Comparison of ENCODE assay signal across 20 cellular contexts in the genomic region with DNA sequence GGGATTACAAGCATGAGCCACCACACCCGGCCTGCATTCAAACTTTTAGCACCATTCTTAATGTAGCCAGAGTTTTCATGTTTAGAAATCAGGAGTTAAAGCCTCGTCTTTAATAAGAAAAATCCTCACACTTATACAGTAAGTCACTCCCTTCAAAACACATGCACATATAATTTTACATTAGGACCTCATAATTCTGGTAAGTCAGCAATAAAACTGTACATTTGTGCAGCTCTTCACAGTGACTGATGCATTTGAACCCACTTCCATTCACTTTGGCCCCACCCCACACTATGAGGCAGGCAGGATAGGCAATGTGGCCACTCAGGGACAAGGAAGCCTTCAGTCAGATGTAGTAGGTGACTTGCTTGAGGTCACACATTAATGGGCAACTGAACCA.
DNase-seq lines count a peak whose midpoint lies in the region; ATAC-seq, FAIRE-seq and TF ChIP-seq lines count a peak whose summit lies in the region.
"Had no signal": no experiment of that assay in that cellular context is flagged by ENCODE, and none has a peak within 500 bp of the region (broad histone marks: within the 10 kb centered on the region; RNA-seq: fewer than 3 reads in every experiment).

No MANE protein-coding gene starts in this region.

- H3K4ac ChIP-seq in H1 (replicated peaks; ENCODE audit: insufficient read length, low read depth, low read length): no peak overlapping the region

- no peak overlapping the region for H2AK5ac ChIP-seq in H1 (ENCODE audit: low read depth, low read length)

- ATAC-seq in A549 (no peak), WTC11 (no peak), pancreas (no peak), GM19397 (IDR thresholded peaks at IDR 0.05; ENCODE audit: unreplicated experiment) (no peak)

- FAIRE-seq in A549 (lab: Jason Lieb, UNC) (no peak), H1 (lab: Jason Lieb, UNC) (peak; percentile 45), pancreas (lab: Jason Lieb, UNC) (no peak)
- FAIRE-seq: G401.6, GM12892, H54 had no signal

- H2BK20ac ChIP-seq in H1 (ENCODE audit: low read length): no peak overlapping the region

- intact Hi-C loops in pancreas (cut with DNase I): no loop called here
- intact Hi-C loops in breast epithelium (cut with DNase I; ENCODE audit: low total_unique reads): no loop called here

- H3K18ac ChIP-seq in H1 (ENCODE audit: extremely low read depth, low read length): no peak overlapping the region; the same call in 1 of the 2 replicates

- H3K27ac ChIP-seq in A549: no peak overlapping the region
- no peak overlapping the region for H3K27ac ChIP-seq in H1 (ENCODE audit: low read depth, low read length)
- H3K27ac ChIP-seq in pancreas: no peak overlapping the region
- H3K27ac ChIP-seq in breast epithelium: no peak overlapping the region
- H3K27ac ChIP-seq: GM23248 had no signal

- no peaks in the 10 kb centered on the region for H3K9me3 Mint-ChIP-seq in WTC11
- no peaks in the 10 kb centered on the region for H3K9me3 Mint-ChIP-seq in neural crest cell
- H3K9me3 Mint-ChIP-seq: HFFc6 had no signal

- DNase-seq in A549 (ENCODE audit: low read depth in 1 of 2, low spot score in 1 of 2): no peak
- no peak for DNase-seq in WTC11 (ENCODE audit: low spot score)
- no peak for DNase-seq in H1 (ENCODE audit: low read depth in 1 of 2, low spot score in 2 of 2)
- DNase-seq in neural crest cell (ENCODE audit: low read depth, low spot score): no peak
- DNase-seq in pancreas: no peak
- DNase-seq in breast epithelium (ENCODE audit: low spot score in 2 of 2): no peak
- DNase-seq: 8988T; C1 segment of cervical spinal cord; Calu3; CD4-positive, alpha-beta memory T cell; COR-L47; DMS53; DND-41; GM23248; HFFc6 had no signal

- WGBS in A549 (ENCODE audit: missing lambda C conversion rate): 36% methylated on average over 2 of the region's 2 CpGs
- 88% methylated on average over 2 of the region's 2 CpGs; no CpG with 5 or more reads in 1 of the 2 experiments for WGBS in H1 (ENCODE audit: extremely low coverage in 1 of 2, insufficient coverage in 1 of 2, insufficient read length in 1 of 2, insufficient replicate concordance in 2 of 2, low coverage in 1 of 2, low lambda C conversion rate in 2 of 2, missing lambda C conversion rate in 1 of 2), 2 experiments
- 77 to 81% methylated on average over 2 of the region's 2 CpGs for WGBS in pancreas, 2 donors

- H3K4me2 ChIP-seq in A549: no peak overlapping the region
- no peak overlapping the region; a peak in 1 of 4 replicates for H3K4me2 ChIP-seq in H1 (ENCODE audit: insufficient read depth in 1 of 2, low read depth in 2 of 2, low read length in 2 of 2)

- no peak overlapping the region for H3K56ac ChIP-seq in H1 (replicated peaks; ENCODE audit: insufficient read length, low read depth, low read length)

- H3K9ac ChIP-seq in H1 (replicated peaks in 1 of 4; ENCODE audit: extremely low read depth in 1 of 4, low read depth in 3 of 4, low read length in 3 of 4): no peak overlapping the region
- H3K9ac ChIP-seq: GM23248 had no signal

- no peak overlapping the region for H2BK15ac ChIP-seq in H1 (ENCODE audit: low read length)

- H3K4me3 Mint-ChIP-seq in WTC11: 0 out of 2 replicates have a peak overlapping the region, but pooled peaks have one; percentile 80
- H3K4me3 Mint-ChIP-seq in neural crest cell: peak overlapping the region; percentile 36
- H3K4me3 Mint-ChIP-seq: HFFc6 had no signal

- H4K91ac ChIP-seq in H1 (replicated peaks; ENCODE audit: insufficient read length, low read length): peak overlapping the region; percentile 4

- CTCF ChIA-PET in A549 (lab: Yijun Ruan, JAX) (interaction anchor here (0.8 to 0.9 kb wide), 2 partner anchors 13 to 102 kb away, joined by 3 to 4 read pairs; no protein-coding TSS in a partner anchor), WTC11 (lab: Charles Lee) (interaction anchor here (0.5 to 1.0 kb wide), 2 partner anchors 10 to 26 kb away, joined by 3 read pairs; no protein-coding TSS in a partner anchor), H1 (lab: Charles Lee; ENCODE audit: partially characterized antibody) (interaction anchor here (0.9 to 1.8 kb wide), 3 partner anchors 30 to 156 kb away, joined by 3 to 4 read pairs (median 3); no protein-coding TSS in a partner anchor)

- TF ChIP-seq RAD21 in A549 (conservative IDR thresholded peaks at IDR 0.05 in 1 of 2, IDR thresholded peaks at IDR 0.05 in 1 of 2): no peak
- no peak for TF ChIP-seq RAD21 in H1 (IDR thresholded peaks at IDR 0.05 in 1 of 2, conservative IDR thresholded peaks at IDR 0.05 in 1 of 2; ENCODE audit: low read depth in 2 of 2, low read length in 2 of 2)

- no peak overlapping the region for H4K8ac ChIP-seq in H1 (ENCODE audit: extremely low read depth, insufficient read depth, low read length)

- no peaks in the 10 kb centered on the region for H3K79me1 ChIP-seq in H1 (ENCODE audit: low read depth, low read length)

- no peaks in the 10 kb centered on the region for H3K9me3 ChIP-seq in A549
- H3K9me3 ChIP-seq in H1 (ENCODE audit: insufficient read depth in 2 of 2, low read depth in 1 of 2, low read length in 1 of 2): no peaks in the 10 kb centered on the region
- no peaks in the 10 kb centered on the region for H3K9me3 ChIP-seq in pancreas
- H3K9me3 ChIP-seq in breast epithelium: no peaks in the 10 kb centered on the region
- H3K9me3 ChIP-seq: HAP-1 had no signal

- H3K14ac ChIP-seq in H1 (ENCODE audit: insufficient read length): no peak overlapping the region

- no peaks in the 10 kb centered on the region for H3K4me1 ChIP-seq in A549
- H3K4me1 ChIP-seq in H1 (replicated peaks in 1 of 4; ENCODE audit: control insufficient read depth in 3 of 4, insufficient read depth in 4 of 4, low read length in 3 of 4): peaks cover 3 to 26% (median 22%) of the 10 kb centered on the region in 4 experiments; a peak in 6 of 7 replicates
- H3K4me1 ChIP-seq in pancreas: peaks cover 0 to 4% (median 0%) of the 10 kb centered on the region in 3 donors
- no peaks in the 10 kb centered on the region for H3K4me1 ChIP-seq in breast epithelium

- no peaks in the 10 kb centered on the region for H3K36me3 Mint-ChIP-seq in WTC11
- no peaks in the 10 kb centered on the region for H3K36me3 Mint-ChIP-seq in neural crest cell (ENCODE audit: low read depth)
- H3K36me3 Mint-ChIP-seq: CD4-positive, alpha-beta memory T cell had no signal

- no peak overlapping the region for H3K23ac ChIP-seq in H1 (ENCODE audit: insufficient read length)

- peaks cover 10% of the 10 kb centered on the region for H3K23me2 ChIP-seq in H1 (ENCODE audit: low read depth, low read length)

- H3K27me3 Mint-ChIP-seq in WTC11 (ENCODE audit: low read depth) (peaks cover 28% of the 10 kb centered on the region), neural crest cell (ENCODE audit: low read depth) (peaks cover 99% of the 10 kb centered on the region)

- H4K5ac ChIP-seq in H1 (ENCODE audit: insufficient read length, low read depth, low read length): no peak overlapping the region

- TF ChIP-seq EP300 in A549 (IDR thresholded peaks at IDR 0.05) (no peak), H1 (IDR thresholded peaks at IDR 0.05; ENCODE audit: borderline replicate concordance in 1 of 2, low read depth in 2 of 2, low read length in 2 of 2) (no peak)

- H4K20me1 ChIP-seq in H1 (replicated peaks in 1 of 2; ENCODE audit: control insufficient read depth in 1 of 2, insufficient read depth in 2 of 2, low read length in 2 of 2): no peaks in the 10 kb centered on the region

- no peak overlapping the region for H2BK5ac ChIP-seq in H1 (ENCODE audit: low read depth, low read length)

- H3K4me1 Mint-ChIP-seq in WTC11 (peaks cover 63% of the 10 kb centered on the region), neural crest cell (peaks cover 12% of the 10 kb centered on the region)

- H3K36me3 ChIP-seq in H1 (ENCODE audit: control insufficient read depth in 2 of 4, insufficient read depth in 4 of 4, low read length in 3 of 4) (no peaks in the 10 kb centered on the region), pancreas (no peaks in the 10 kb centered on the region), breast epithelium (no peaks in the 10 kb centered on the region)
- H3K36me3 ChIP-seq: HAP-1 had no signal

- H2BK120ac ChIP-seq in H1 (replicated peaks; ENCODE audit: low read depth, low read length): peak overlapping the region; percentile 26

- no peaks in the 10 kb centered on the region for H3K79me2 ChIP-seq in H1 (ENCODE audit: control insufficient read depth in 1 of 2, insufficient read depth in 2 of 2, low read length in 2 of 2)

- H2AFZ ChIP-seq in H1 (ENCODE audit: low read length): no peak overlapping the region
- H2AFZ ChIP-seq: GM23248 had no signal

- peak overlapping the region; percentile 40; the same call in 1 of the 2 replicates for H2BK12ac ChIP-seq in H1 (ENCODE audit: low read depth, low read length)

- POLR2A ChIA-PET in A549 (lab: Yijun Ruan, JAX) (no interaction called here), WTC11 (lab: Charles Lee) (interaction anchor here (0.5 to 3.6 kb wide), 3 partner anchors 10 to 385 kb away, joined by 5 to 26 read pairs (median 7); no protein-coding TSS in a partner anchor), H1 (lab: Charles Lee; ENCODE audit: partially characterized antibody) (interaction anchor here (0.8 to 9.8 kb wide), 2 partner anchors 10 to 59 kb away, joined by 4 to 84 read pairs; no protein-coding TSS in a partner anchor)

- peak overlapping the region; percentile 98 for H3K27ac Mint-ChIP-seq in WTC11
- H3K27ac Mint-ChIP-seq in neural crest cell (ENCODE audit: unreplicated experiment): no peak overlapping the region
- H3K27ac Mint-ChIP-seq: CD4-positive, alpha-beta memory T cell; HFFc6 had no signal

- TF ChIP-seq POLR2A in A549 (IDR thresholded peaks at IDR 0.05; ENCODE audit: low read length): no peak
- TF ChIP-seq POLR2A in H1 (IDR thresholded peaks at IDR 0.05; ENCODE audit: control extremely low read depth in 1 of 2, low read depth in 2 of 2, low read length in 2 of 2): no peak
- no peak for TF ChIP-seq POLR2A in breast epithelium (IDR thresholded peaks at IDR 0.05)

- H3K27me3 ChIP-seq in H1 (replicated peaks in 1 of 4; ENCODE audit: control insufficient read depth in 3 of 4, extremely low read depth in 1 of 4, insufficient read depth in 3 of 4, low read length in 3 of 4) (peaks cover 0 to 3% (median 2%) of the 10 kb centered on the region in 4 experiments; a peak in 3 of 7 replicates), pancreas (peaks cover 0 to 17% (median 8%) of the 10 kb centered on the region in 4 donors), breast epithelium (peaks cover 0 to 60% of the 10 kb centered on the region in 2 donors)

- H3K4me3 ChIP-seq in A549 (no peak overlapping the region), H1 (ENCODE audit: extremely low read depth in 1 of 4, insufficient read depth in 2 of 4, low read depth in 3 of 4, low read length in 4 of 4) (no peak overlapping the region), pancreas (no peak overlapping the region), breast epithelium (no peak overlapping the region)
- H3K4me3 ChIP-seq: GM23248, HAP-1 had no signal

- TF ChIP-seq CTCF in A549 (IDR thresholded peaks at IDR 0.05) (no peak), WTC11 (IDR thresholded peaks at IDR 0.05) (no peak), H1 (IDR thresholded peaks at IDR 0.05; ENCODE audit: control extremely low read depth in 1 of 3, insufficient read depth in 1 of 3, low read depth in 1 of 3, low read length in 3 of 3) (no peak), neural crest cell (conservative IDR thresholded peaks at IDR 0.05) (no peak), pancreas (IDR thresholded peaks at IDR 0.05) (no peak), breast epithelium (IDR thresholded peaks at IDR 0.05) (no peak)

TF ChIP-seq in H1, 55 proteins besides CTCF, POLR2A, EP300 and RAD21 (continues in another document):
- no peak for TF ChIP-seq CBX5 (IDR thresholded peaks at IDR 0.05; ENCODE audit: low read depth, low read length)
